ENCODE assay signal across 1 cellular context in the genomic region with DNA sequence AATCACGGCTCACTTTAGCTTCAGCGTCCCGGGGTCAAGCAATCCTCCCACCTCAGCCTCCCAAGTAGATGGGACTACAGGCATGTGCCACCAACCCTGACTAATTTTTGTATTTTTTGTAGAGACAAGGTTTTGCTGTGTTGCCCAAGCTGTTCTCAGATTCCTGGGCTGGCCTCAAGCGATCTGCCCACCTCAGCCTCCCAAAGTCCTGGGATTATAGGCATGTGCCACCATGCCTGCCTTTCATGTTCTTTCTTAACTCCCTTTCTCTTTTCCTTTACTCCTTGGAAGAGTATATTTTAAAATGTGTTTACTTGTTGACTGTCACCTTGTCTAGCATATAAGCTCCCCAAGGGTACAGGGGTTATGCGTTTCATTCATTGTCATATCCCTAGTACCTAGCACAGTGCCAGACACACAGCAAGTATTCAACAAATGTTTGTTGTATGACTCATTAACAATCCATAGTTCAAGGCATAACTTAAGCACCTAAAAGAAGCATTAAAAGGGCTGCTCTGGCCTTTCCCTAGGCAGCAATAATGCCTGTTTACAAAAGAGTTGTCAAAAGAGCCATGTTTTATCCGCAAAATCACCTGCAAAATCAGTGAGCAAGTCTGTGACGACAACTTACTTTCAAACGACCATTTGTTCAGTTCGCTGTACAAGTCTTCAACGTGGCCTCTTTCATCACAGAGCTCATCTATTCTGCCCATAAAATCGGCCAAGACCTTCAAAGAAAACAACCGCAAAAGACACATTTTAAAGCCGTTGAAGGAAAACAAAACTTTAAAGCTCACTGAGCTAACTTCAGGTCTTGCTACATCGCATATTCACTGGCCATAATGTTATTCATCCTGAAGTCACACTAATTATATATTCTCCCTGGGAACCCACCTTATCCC.
TF ChIP-seq lines count a peak whose summit lies in the region.

No MANE protein-coding gene starts in this region.

TF ChIP-seq in K562, 482 proteins besides CTCF, POLR2A, EP300 and RAD21:
- TF ChIP-seq, protein P1, sequence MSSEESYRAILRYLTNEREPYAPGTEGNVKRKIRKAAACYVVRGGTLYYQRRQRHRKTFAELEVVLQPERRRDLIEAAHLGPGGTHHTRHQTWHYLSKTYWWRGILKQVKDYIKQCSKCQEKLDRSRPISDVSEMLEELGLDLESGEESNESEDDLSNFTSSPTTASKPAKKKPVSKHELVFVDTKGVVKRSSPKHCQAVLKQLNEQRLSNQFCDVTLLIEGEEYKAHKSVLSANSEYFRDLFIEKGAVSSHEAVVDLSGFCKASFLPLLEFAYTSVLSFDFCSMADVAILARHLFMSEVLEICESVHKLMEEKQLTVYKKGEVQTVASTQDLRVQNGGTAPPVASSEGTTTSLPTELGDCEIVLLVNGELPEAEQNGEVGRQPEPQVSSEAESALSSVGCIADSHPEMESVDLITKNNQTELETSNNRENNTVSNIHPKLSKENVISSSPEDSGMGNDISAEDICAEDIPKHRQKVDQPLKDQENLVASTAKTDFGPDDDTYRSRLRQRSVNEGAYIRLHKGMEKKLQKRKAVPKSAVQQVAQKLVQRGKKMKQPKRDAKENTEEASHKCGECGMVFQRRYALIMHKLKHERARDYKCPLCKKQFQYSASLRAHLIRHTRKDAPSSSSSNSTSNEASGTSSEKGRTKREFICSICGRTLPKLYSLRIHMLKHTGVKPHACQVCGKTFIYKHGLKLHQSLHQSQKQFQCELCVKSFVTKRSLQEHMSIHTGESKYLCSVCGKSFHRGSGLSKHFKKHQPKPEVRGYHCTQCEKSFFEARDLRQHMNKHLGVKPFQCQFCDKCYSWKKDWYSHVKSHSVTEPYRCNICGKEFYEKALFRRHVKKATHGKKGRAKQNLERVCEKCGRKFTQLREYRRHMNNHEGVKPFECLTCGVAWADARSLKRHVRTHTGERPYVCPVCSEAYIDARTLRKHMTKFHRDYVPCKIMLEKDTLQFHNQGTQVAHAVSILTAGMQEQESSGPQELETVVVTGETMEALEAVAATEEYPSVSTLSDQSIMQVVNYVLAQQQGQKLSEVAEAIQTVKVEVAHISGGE (CRISPR knock-in tag; IDR thresholded peaks at IDR 0.05) = peak in 1 of 3 experiments; percentile 65; a peak in 2 of 6 replicates
- TF ChIP-seq BACH1 (tag; IDR thresholded peaks at IDR 0.05) = no peak
